In the genomic region with DNA sequence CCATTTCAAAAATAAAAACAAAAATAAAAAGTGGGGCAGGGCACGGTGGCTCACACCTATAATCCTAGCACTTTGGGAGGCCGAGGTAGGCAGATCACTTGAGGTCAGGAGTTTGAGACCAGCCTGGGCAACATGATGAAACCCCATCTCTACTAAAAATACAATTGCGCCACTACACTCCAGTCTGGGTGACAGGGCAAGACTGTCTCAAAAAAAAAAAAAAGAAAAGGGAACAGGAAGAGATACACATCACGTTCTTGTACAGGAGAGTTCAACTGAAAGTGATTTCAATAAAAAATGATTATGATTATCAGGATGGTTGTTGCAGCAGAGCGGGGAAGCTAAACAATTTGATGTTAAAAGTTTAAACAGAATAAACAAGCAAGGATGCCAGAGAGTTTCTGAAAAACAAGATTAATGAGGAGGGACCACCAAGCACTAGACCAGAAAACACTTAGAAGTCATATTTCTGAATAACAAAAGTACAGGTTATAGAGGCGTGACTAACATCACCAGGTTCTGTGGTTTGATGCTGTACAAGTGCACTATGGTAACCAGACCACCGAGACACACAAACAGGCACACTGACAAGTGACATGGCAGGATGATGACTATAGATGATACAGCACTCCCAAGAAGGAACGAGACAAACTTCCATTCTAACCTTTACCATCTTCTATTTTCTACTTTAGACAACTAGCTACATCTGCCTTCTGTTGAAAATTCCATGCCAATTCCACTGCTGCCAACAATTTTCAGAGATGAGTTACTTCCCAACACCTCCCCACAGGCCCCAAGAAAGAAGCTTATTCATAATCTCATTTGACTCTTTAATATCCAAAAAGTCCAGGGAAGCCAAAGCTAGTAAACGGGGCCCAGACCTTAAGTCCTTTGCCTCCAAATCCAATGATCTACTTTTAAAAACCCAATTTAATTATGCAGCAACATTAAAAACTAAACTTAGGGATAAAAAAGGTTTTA, we compare ENCODE assay signal across 9 cellular contexts. TPM values are rescaled to one million over a fixed set of nuclear protein-coding genes. Genes with fewer than 3 reads are reported as not detected.
DNase-seq lines count a peak whose midpoint lies in the region; ATAC-seq lines count a peak whose summit lies in the region.
"Had no signal": no experiment of that assay in that cellular context is flagged by ENCODE, and none has a peak within 500 bp of the region (broad histone marks: within the 10 kb centered on the region; RNA-seq: fewer than 3 reads in every experiment).

No MANE protein-coding gene starts in this region.

- peak overlapping the region; percentile 30 for H3K27ac ChIP-seq in naive thymus-derived CD4-positive, alpha-beta T cell (ENCODE audit: low read depth, low read length)
- H3K27ac ChIP-seq: SJSA1 had no signal

- H3K36me3 Mint-ChIP-seq in activated T-helper 1 cell treated with anti-CD3 and anti-CD28 coated beads, Interleukin-12 subunit alpha, Interleukin-12 subunit beta, Interleukin-2, Interleukin-4 antibody, amounts not matched to agents 30 ng/mL and 10 ng/mL and 1 ng/mL, durations not matched to agents 14 hours and 24 hours and 36 hours (ENCODE audit: low read depth) = peaks cover 55% of the 10 kb centered on the region
- H3K36me3 Mint-ChIP-seq in naive thymus-derived CD4-positive, alpha-beta T cell = peaks cover 22 to 50% (median 35%) of the 10 kb centered on the region in 5 donors

- no peaks in the 10 kb centered on the region for H3K27me3 Mint-ChIP-seq in activated T-helper 1 cell treated with anti-CD3 and anti-CD28 coated beads, Interleukin-12 subunit alpha, Interleukin-12 subunit beta, Interleukin-2, Interleukin-4 antibody, amounts not matched to agents 30 ng/mL and 10 ng/mL and 1 ng/mL, durations not matched to agents 14 hours and 24 hours and 36 hours (ENCODE audit: insufficient read depth)
- H3K27me3 Mint-ChIP-seq in naive thymus-derived CD4-positive, alpha-beta T cell = no peaks in the 10 kb centered on the region

- H3K4me3 Mint-ChIP-seq in activated T-helper 1 cell treated with anti-CD3 and anti-CD28 coated beads, Interleukin-12 subunit alpha, Interleukin-12 subunit beta, Interleukin-2, Interleukin-4 antibody, amounts not matched to agents 30 ng/mL and 10 ng/mL and 1 ng/mL, durations not matched to agents 14 hours and 24 hours and 36 hours = peak overlapping the region; percentile 4
- peak overlapping the region in 6 of 10 donors; percentile 3 to 35 (median 16) for H3K4me3 Mint-ChIP-seq in naive thymus-derived CD4-positive, alpha-beta T cell

- POLR2A ChIA-PET in naive thymus-derived CD4-positive, alpha-beta T cell (lab: Charles Lee) = interaction anchor here (2.7 kb wide), 1 partner anchor 12 kb away, joined by 22 read pairs; a partner anchor contains a TSS

- H3K27me3 ChIP-seq in naive thymus-derived CD4-positive, alpha-beta T cell (ENCODE audit: control insufficient read depth in 2 of 2, insufficient read depth in 2 of 2, low read length in 2 of 2) = no peaks in the 10 kb centered on the region
- H3K27me3 ChIP-seq: SJSA1 had no signal

- intact Hi-C loops in activated T-helper 1 cell treated with anti-CD3 and anti-CD28 coated beads, Interleukin-12 subunit alpha, Interleukin-12 subunit beta, Interleukin-2, Interleukin-4 antibody, amounts not matched to agents 30 ng/mL and 10 ng/mL and 1 ng/mL, durations not matched to agents 14 hours and 24 hours and 36 hours (cut with micrococcal nuclease) = no loop called here
- intact Hi-C loops in naive thymus-derived CD4-positive, alpha-beta T cell (cut with micrococcal nuclease) = loop anchor here in 1 of 2 donors (1.0 kb wide), 1 partner anchor 12 kb away; a partner anchor contains a TSS

- peak overlapping the region; percentile 32 for H3K27ac Mint-ChIP-seq in activated T-helper 1 cell treated with anti-CD3 and anti-CD28 coated beads, Interleukin-12 subunit alpha, Interleukin-12 subunit beta, Interleukin-2, Interleukin-4 antibody, amounts not matched to agents 30 ng/mL and 10 ng/mL and 1 ng/mL, durations not matched to agents 14 hours and 24 hours and 36 hours
- H3K27ac Mint-ChIP-seq in naive thymus-derived CD4-positive, alpha-beta T cell = peak overlapping the region in 8 of 9 donors; percentile 48 to 75 (median 72)

- H3K36me3 ChIP-seq in naive thymus-derived CD4-positive, alpha-beta T cell (ENCODE audit: control insufficient read depth in 2 of 3, insufficient read depth in 3 of 3, low read length in 3 of 3) = peaks cover 30 to 89% (median 54%) of the 10 kb centered on the region in 3 experiments

- no peaks in the 10 kb centered on the region for H3K9me3 ChIP-seq in naive thymus-derived CD4-positive, alpha-beta T cell (ENCODE audit: control insufficient read depth in 2 of 3, low read length in 3 of 3)
- H3K9me3 ChIP-seq: SJSA1 had no signal

- in situ Hi-C loops in G401 (cut with HindIII; ENCODE audit: low sequenced_read_pairs) = no loop called here

- no peak overlapping the region for H3K4me3 ChIP-seq in naive thymus-derived CD4-positive, alpha-beta T cell (ENCODE audit: low read length)
- H3K4me3 ChIP-seq: SJSA1 had no signal

- peaks cover 0 to 15% of the 10 kb centered on the region in 2 donors for H3K4me1 ChIP-seq in naive thymus-derived CD4-positive, alpha-beta T cell (ENCODE audit: control insufficient read depth in 2 of 2, insufficient read depth in 2 of 2, low read length in 2 of 2)
- H3K4me1 ChIP-seq: SJSA1 had no signal

- CTCF ChIA-PET in naive thymus-derived CD4-positive, alpha-beta T cell (lab: Charles Lee) = no interaction called here

- no peaks in the 10 kb centered on the region for H3K9me3 Mint-ChIP-seq in activated T-helper 1 cell treated with anti-CD3 and anti-CD28 coated beads, Interleukin-12 subunit alpha, Interleukin-12 subunit beta, Interleukin-2, Interleukin-4 antibody, amounts not matched to agents 30 ng/mL and 10 ng/mL and 1 ng/mL, durations not matched to agents 14 hours and 24 hours and 36 hours
- no peaks in the 10 kb centered on the region for H3K9me3 Mint-ChIP-seq in naive thymus-derived CD4-positive, alpha-beta T cell

- H3K4me1 Mint-ChIP-seq in activated T-helper 1 cell treated with anti-CD3 and anti-CD28 coated beads, Interleukin-12 subunit alpha, Interleukin-12 subunit beta, Interleukin-2, Interleukin-4 antibody, amounts not matched to agents 30 ng/mL and 10 ng/mL and 1 ng/mL, durations not matched to agents 14 hours and 24 hours and 36 hours (ENCODE audit: low read depth) = peaks cover 22% of the 10 kb centered on the region
- H3K4me1 Mint-ChIP-seq in naive thymus-derived CD4-positive, alpha-beta T cell = peaks cover 19 to 49% (median 32%) of the 10 kb centered on the region in 7 donors

- DNase-seq in G401 (ENCODE audit: low spot score) (peak; percentile 13), HK-2 (ENCODE audit: unreplicated experiment) (no peak), NCI-H510A (lab: John Stamatoyannopoulos, UW) (no peak), HuH-7.5 (ENCODE audit: low spot score) (no peak)
- no peak for DNase-seq in activated T-helper 1 cell treated with anti-CD3 and anti-CD28 coated beads, Interleukin-12 subunit alpha, Interleukin-12 subunit beta, Interleukin-2, Interleukin-4 antibody, amounts not matched to agents 30 ng/mL and 10 ng/mL and 1 ng/mL, durations not matched to agents 14 hours and 24 hours and 36 hours (ENCODE audit: low spot score)
- no peak for DNase-seq in naive thymus-derived CD4-positive, alpha-beta T cell

- peak; percentile 66 for ATAC-seq in HG03457 (IDR thresholded peaks at IDR 0.05; ENCODE audit: unreplicated experiment)
- peak; percentile 87 for ATAC-seq in naive thymus-derived CD4-positive, alpha-beta T cell
- no peak for ATAC-seq in GM19035 (IDR thresholded peaks at IDR 0.05; ENCODE audit: unreplicated experiment)

RNA-seq across cellular contexts. Expression of a gene that starts 11.8 kb away (rescaled TPM):
- 90.5 and 128 TPM in 2 replicates for total RNA-seq in G401 (2014; rRNA removed; shearing (Covaris generic))
- 83.6 and 86.3 TPM in 2 replicates for total RNA-seq in activated T-helper 1 cell treated with anti-CD3 and anti-CD28 coated beads, Interleukin-12 subunit alpha, Interleukin-12 subunit beta, Interleukin-2, Interleukin-4 antibody, amounts not matched to agents 30 ng/mL and 10 ng/mL and 1 ng/mL, durations not matched to agents 14 hours and 24 hours and 36 hours
- 10 to 100 TPM; 59.4 to 73.3 (median 60.9) TPM for total RNA-seq in naive thymus-derived CD4-positive, alpha-beta T cell
- polyA plus RNA-seq in naive thymus-derived CD4-positive, alpha-beta T cell = 10 to 100 TPM; 69.2 to 98.2 TPM
